Comparison of ENCODE assay signal across 11 cellular contexts in genomic region chr15:90058308-90058707, GRCh38. TPM values are rescaled to one million over a fixed set of nuclear protein-coding genes. Genes with fewer than 3 reads are reported as not detected.
A peak's percentile ranks its signal among the peaks of the same experiment; 100 is the strongest.
DNase-seq lines count a peak whose midpoint lies in the region; ATAC-seq and TF ChIP-seq lines count a peak whose summit lies in the region.
"Had no signal": no experiment of that assay in that cellular context is flagged by ENCODE, and none has a peak within 500 bp of the region (broad histone marks: within the 10 kb centered on the region; RNA-seq: fewer than 3 reads in every experiment).

No MANE protein-coding gene starts in this region.

- intact Hi-C loops in OCI-LY7 (cut with micrococcal nuclease; ENCODE audit: unreplicated experiment), result no loop called here
- intact Hi-C loops in Caco-2 (cut with micrococcal nuclease; ENCODE audit: unreplicated experiment), result no loop called here
- intact Hi-C loops in PC-9 (cut with micrococcal nuclease; ENCODE audit: unreplicated experiment), result no loop called here

- no TSS peak for BruUV-seq in OCI-LY7 (replicated peaks; lab: Mats Ljungman, UMichigan)
- no TSS peak for BruUV-seq in Caco-2 (replicated peaks; lab: Mats Ljungman, UMichigan)
- no TSS peak for BruUV-seq in PC-9 (replicated peaks; lab: Mats Ljungman, UMichigan)

- no peak overlapping the region for H3K4me3 Mint-ChIP-seq in T-helper 2 cell treated with Interferon-gamma antibody and Interleukin-4, amounts not matched to agents 5 μg/mL and 100 μg/mL, for 36 hours
- no peak overlapping the region for H3K4me3 Mint-ChIP-seq in Caco-2 (ENCODE audit: unreplicated experiment)
- H3K4me3 Mint-ChIP-seq: nephron had no signal

- peaks cover 1% of the 10 kb centered on the region for H3K36me3 Mint-ChIP-seq in T-helper 2 cell treated with Interferon-gamma antibody and Interleukin-4, amounts not matched to agents 5 μg/mL and 100 μg/mL, for 36 hours (ENCODE audit: low read depth)
- H3K36me3 Mint-ChIP-seq in Caco-2 (ENCODE audit: insufficient read depth, unreplicated experiment), result no peaks in the 10 kb centered on the region

- no peaks in the 10 kb centered on the region for H3K9me3 Mint-ChIP-seq in T-helper 2 cell treated with Interferon-gamma antibody and Interleukin-4, amounts not matched to agents 5 μg/mL and 100 μg/mL, for 36 hours
- no peaks in the 10 kb centered on the region for H3K9me3 Mint-ChIP-seq in Caco-2 (ENCODE audit: unreplicated experiment)
- H3K9me3 Mint-ChIP-seq: nephron had no signal

- H3K27me3 ChIP-seq in neutrophil, result no peaks in the 10 kb centered on the region
- no peaks in the 10 kb centered on the region for H3K27me3 ChIP-seq in Caco-2 (replicated peaks; ENCODE audit: control insufficient read depth, insufficient read depth, low read length)
- H3K27me3 ChIP-seq in PC-9 (ENCODE audit: insufficient read depth, low read depth), result no peaks in the 10 kb centered on the region
- H3K27me3 ChIP-seq: brain microvascular endothelial cell had no signal

- H3K27me3 Mint-ChIP-seq in T-helper 2 cell treated with Interferon-gamma antibody and Interleukin-4, amounts not matched to agents 5 μg/mL and 100 μg/mL, for 36 hours (ENCODE audit: low read depth), result no peaks in the 10 kb centered on the region
- H3K27me3 Mint-ChIP-seq in Caco-2 (ENCODE audit: insufficient read depth, unreplicated experiment), result no peaks in the 10 kb centered on the region

- POLR2A ChIA-PET in OCI-LY7 (lab: Charles Lee) (interaction anchor here (0.5 to 1.5 kb wide), 2 partner anchors 13 to 140 kb away, joined by 3 to 4 read pairs; no protein-coding TSS in a partner anchor), Caco-2 (lab: Charles Lee) (no interaction called here), PC-9 (lab: Charles Lee; ENCODE audit: unreplicated experiment) (no interaction called here)

- H4K20me1 ChIP-seq in OCI-LY7 (ENCODE audit: insufficient read depth, low read length) (no peaks in the 10 kb centered on the region), PC-9 (ENCODE audit: insufficient read depth) (no peaks in the 10 kb centered on the region)

- H3K4me1 Mint-ChIP-seq in T-helper 2 cell treated with Interferon-gamma antibody and Interleukin-4, amounts not matched to agents 5 μg/mL and 100 μg/mL, for 36 hours (ENCODE audit: low read depth), result peaks cover 32% of the 10 kb centered on the region
- H3K4me1 Mint-ChIP-seq in Caco-2 (ENCODE audit: low read depth, unreplicated experiment), result peaks cover 7% of the 10 kb centered on the region

- H2AFZ ChIP-seq in OCI-LY7 (ENCODE audit: low read length) (no peak overlapping the region), PC-9 (no peak overlapping the region)

- peak overlapping the region; percentile 83 for H3K27ac ChIP-seq in OCI-LY7 (ENCODE audit: low read depth, low read length, poor library complexity, severe bottlenecking)
- H3K27ac ChIP-seq in neutrophil, result peak overlapping the region; percentile 97
- no peak overlapping the region for H3K27ac ChIP-seq in PC-9
- H3K27ac ChIP-seq: brain microvascular endothelial cell had no signal

- DNase-seq in T-helper 2 cell treated with Interferon-gamma antibody and Interleukin-4, amounts not matched to agents 5 μg/mL and 100 μg/mL, for 36 hours (ENCODE audit: low spot score), result no peak
- DNase-seq in T-helper 2 cell (no peak), OCI-LY7 (ENCODE audit: low spot score) (no peak), amygdala (lab: John Stamatoyannopoulos, UW) (no peak), Caco-2 (no peak), PC-9 (no peak)
- DNase-seq: brain microvascular endothelial cell, NCI-H510A treated with DMSO at 0.1 percent for 48 hours had no signal

- peak overlapping the region; percentile 7 for H3K27ac Mint-ChIP-seq in T-helper 2 cell treated with Interferon-gamma antibody and Interleukin-4, amounts not matched to agents 5 μg/mL and 100 μg/mL, for 36 hours
- no peak overlapping the region for H3K27ac Mint-ChIP-seq in Caco-2 (ENCODE audit: unreplicated experiment)

- no peaks in the 10 kb centered on the region for H3F3A ChIP-seq in PC-9 (ENCODE audit: insufficient read depth, low read depth)

- H3K9me3 ChIP-seq in OCI-LY7 (ENCODE audit: low read length) (no peaks in the 10 kb centered on the region), neutrophil (no peaks in the 10 kb centered on the region), Caco-2 (no peaks in the 10 kb centered on the region), PC-9 (ENCODE audit: insufficient read depth, low read depth) (no peaks in the 10 kb centered on the region)

- CTCF ChIA-PET in OCI-LY7 (lab: Charles Lee; ENCODE audit: unreplicated experiment), result no interaction called here
- CTCF ChIA-PET in Caco-2 (lab: Charles Lee), result no interaction called here
- CTCF ChIA-PET in PC-9 (lab: Charles Lee), result no interaction called here

- 0 out of 2 replicates have a peak, but pooled peaks cover 4% of the 10 kb centered on the region for H3K36me3 ChIP-seq in OCI-LY7 (ENCODE audit: insufficient read depth, low read length)
- H3K36me3 ChIP-seq in neutrophil, result no peaks in the 10 kb centered on the region
- H3K36me3 ChIP-seq in Caco-2 (ENCODE audit: control insufficient read depth, insufficient read depth, low read length), result no peaks in the 10 kb centered on the region
- no peaks in the 10 kb centered on the region for H3K36me3 ChIP-seq in PC-9 (ENCODE audit: low read depth)
- H3K36me3 ChIP-seq: brain microvascular endothelial cell had no signal

- H3K79me2 ChIP-seq in OCI-LY7 (ENCODE audit: insufficient read depth, low read depth, low read length), result peaks cover 5% of the 10 kb centered on the region; the same call in 1 of the 2 replicates
- no peaks in the 10 kb centered on the region for H3K79me2 ChIP-seq in PC-9 (ENCODE audit: low read depth)

- H3K4me3 ChIP-seq in OCI-LY7 (ENCODE audit: low read depth, low read length, poor library complexity, severe bottlenecking) (no peak overlapping the region), neutrophil (ENCODE audit: low read depth in 1 of 2, low read length in 1 of 2) (peak overlapping the region in 1 of 2 experiments; percentile 37), Caco-2 (ENCODE audit: low read depth, low read length) (no peak overlapping the region), PC-9 (no peak overlapping the region)

- H3K4me2 ChIP-seq in OCI-LY7 (ENCODE audit: low read length) (peak overlapping the region; percentile 19; the same call in 1 of the 2 replicates), PC-9 (no peak overlapping the region)

- H3K9me2 ChIP-seq in OCI-LY7 (ENCODE audit: insufficient read depth, low read length) (no peaks in the 10 kb centered on the region), PC-9 (ENCODE audit: insufficient read depth) (no peaks in the 10 kb centered on the region)

- H3K4me1 ChIP-seq in OCI-LY7 (ENCODE audit: insufficient read depth, low read length, poor library complexity, severe bottlenecking) (peaks cover 57% of the 10 kb centered on the region), neutrophil (ENCODE audit: control insufficient read depth in 1 of 2, insufficient read depth in 1 of 2, low read depth in 1 of 2, low read length in 1 of 2) (peaks cover 87 to 94% of the 10 kb centered on the region in 2 experiments), Caco-2 (no peaks in the 10 kb centered on the region), PC-9 (replicated peaks; ENCODE audit: insufficient read depth) (no peaks in the 10 kb centered on the region)

- peak; percentile 26 for ATAC-seq in HG02798 (IDR thresholded peaks at IDR 0.05; ENCODE audit: poor library complexity, unreplicated experiment)

- TF ChIP-seq CTCF in OCI-LY7 (conservative IDR thresholded peaks at IDR 0.05; ENCODE audit: low read length) (no peak), neutrophil (IDR thresholded peaks at IDR 0.05) (no peak), Caco-2 (IDR thresholded peaks at IDR 0.05; ENCODE audit: insufficient read depth in 1 of 2, low read depth in 1 of 2, low read length in 1 of 2, severe bottlenecking in 1 of 2, unreplicated experiment in 1 of 2) (no peak), PC-9 (conservative IDR thresholded peaks at IDR 0.05) (no peak)

RNA-seq across cellular contexts. Expression of gene IDH2, which starts 44.0 kb away (rescaled TPM):
- total RNA-seq in OCI-LY7 (2014; rRNA removed; shearing (Covaris generic)), result 204 and 220 TPM in 2 replicates
- total RNA-seq in OCI-LY7 (2022), result 216 and 224 TPM in 2 replicates
- 28.3 and 28.7 TPM in 2 replicates for total RNA-seq in Caco-2 (2022)
- 87.9 and 96.7 TPM in 2 replicates for total RNA-seq in PC-9 (2021)

RNA-seq across cellular contexts. Expression of gene ZNF710, which starts 57.2 kb away (rescaled TPM):
- total RNA-seq in OCI-LY7 (2014; rRNA removed; shearing (Covaris generic)), result 8.6 and 13.8 TPM in 2 replicates
- total RNA-seq in OCI-LY7 (2022) (19.0 and 21.9 TPM in 2 replicates), Caco-2 (2022) (16.5 and 21.4 TPM in 2 replicates), PC-9 (2021) (23.4 and 25.2 TPM in 2 replicates)
